In genomic region chr2:151156431-151156830, GRCh38 we compare ENCODE assay signal across 18 cellular contexts.
"Had no signal": no experiment of that assay in that cellular context is flagged by ENCODE, and none has a peak within 500 bp of the region (broad histone marks: within the 10 kb centered on the region; RNA-seq: fewer than 3 reads in every experiment).

No MANE protein-coding gene starts in this region.

- H3K4me1 ChIP-seq: adrenal gland, esophagus squamous epithelium, right atrium auricular region, transverse colon had no signal

- H3K9me3 ChIP-seq: adrenal gland, esophagus squamous epithelium, right atrium auricular region, transverse colon had no signal

- H3K27me3 ChIP-seq: adrenal gland, esophagus squamous epithelium, right atrium auricular region, transverse colon had no signal

- H3K27ac ChIP-seq: adrenal gland, esophagus squamous epithelium, right atrium auricular region, skin epidermis, transverse colon, VCaP had no signal

- H3K4me3 ChIP-seq: adrenal gland, esophagus squamous epithelium, right atrium auricular region, skin epidermis, transverse colon had no signal

- H3K36me3 ChIP-seq: adrenal gland, esophagus squamous epithelium, right atrium auricular region, transverse colon had no signal

- DNase-seq: activated CD4-positive, alpha-beta T cell treated with anti-CD3 and anti-CD28 coated beads for 1 hour; activated CD4-positive, alpha-beta T cell treated with anti-CD3 and anti-CD28 coated beads, Interleukin-2, amount 50 U/mL, for 48 hours; activated effector memory CD4-positive, alpha-beta T cell treated with Interleukin-2 at 50 U/mL for 16 hours; activated T-cell treated with anti-CD3 and anti-CD28 coated beads, Interleukin-2, amount 50 U/mL, for 24 hours; adrenal gland; cortex of kidney; effector CD4-positive, alpha-beta T cell; esophagus squamous epithelium; foreskin melanocyte; head of caudate nucleus; immature natural killer cell; occipital lobe; stimulated activated CD4-positive, alpha-beta T cell treated with anti-CD3 and anti-CD28 coated beads, Interleukin-4, amount 100 ng/mL, for 24 hours; stimulated activated naive CD4-positive, alpha-beta T cell treated with Interleukin-2 at 50 U/mL for 16 hours; transverse colon had no signal
